Comparison of ENCODE assay signal across 2 cellular contexts in the genomic region with DNA sequence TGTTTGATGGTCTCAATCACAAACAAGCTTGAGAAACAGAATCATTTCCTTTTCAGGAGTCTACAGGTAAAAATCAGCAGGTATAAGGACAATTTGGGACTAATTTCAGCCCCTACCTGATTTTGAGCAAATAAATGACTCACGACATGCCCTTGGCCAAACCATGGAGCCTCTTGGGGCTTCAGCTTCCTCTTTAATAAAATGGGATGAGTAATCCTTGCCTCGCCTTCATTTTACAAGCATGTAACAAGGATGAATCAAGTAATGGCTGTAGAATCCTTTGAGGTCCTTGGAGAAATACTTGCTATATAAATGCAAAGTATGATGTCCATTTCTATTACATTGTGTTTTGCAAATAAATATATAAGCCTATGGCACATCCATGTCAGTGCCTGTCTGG.
A peak's percentile ranks its signal among the peaks of the same experiment; 100 is the strongest.
TF ChIP-seq lines count a peak whose summit lies in the region.

No MANE protein-coding gene starts in this region.

TF ChIP-seq in HCT116, 20 proteins besides CTCF, POLR2A, EP300 and RAD21:
- TF ChIP-seq, protein P1, sequence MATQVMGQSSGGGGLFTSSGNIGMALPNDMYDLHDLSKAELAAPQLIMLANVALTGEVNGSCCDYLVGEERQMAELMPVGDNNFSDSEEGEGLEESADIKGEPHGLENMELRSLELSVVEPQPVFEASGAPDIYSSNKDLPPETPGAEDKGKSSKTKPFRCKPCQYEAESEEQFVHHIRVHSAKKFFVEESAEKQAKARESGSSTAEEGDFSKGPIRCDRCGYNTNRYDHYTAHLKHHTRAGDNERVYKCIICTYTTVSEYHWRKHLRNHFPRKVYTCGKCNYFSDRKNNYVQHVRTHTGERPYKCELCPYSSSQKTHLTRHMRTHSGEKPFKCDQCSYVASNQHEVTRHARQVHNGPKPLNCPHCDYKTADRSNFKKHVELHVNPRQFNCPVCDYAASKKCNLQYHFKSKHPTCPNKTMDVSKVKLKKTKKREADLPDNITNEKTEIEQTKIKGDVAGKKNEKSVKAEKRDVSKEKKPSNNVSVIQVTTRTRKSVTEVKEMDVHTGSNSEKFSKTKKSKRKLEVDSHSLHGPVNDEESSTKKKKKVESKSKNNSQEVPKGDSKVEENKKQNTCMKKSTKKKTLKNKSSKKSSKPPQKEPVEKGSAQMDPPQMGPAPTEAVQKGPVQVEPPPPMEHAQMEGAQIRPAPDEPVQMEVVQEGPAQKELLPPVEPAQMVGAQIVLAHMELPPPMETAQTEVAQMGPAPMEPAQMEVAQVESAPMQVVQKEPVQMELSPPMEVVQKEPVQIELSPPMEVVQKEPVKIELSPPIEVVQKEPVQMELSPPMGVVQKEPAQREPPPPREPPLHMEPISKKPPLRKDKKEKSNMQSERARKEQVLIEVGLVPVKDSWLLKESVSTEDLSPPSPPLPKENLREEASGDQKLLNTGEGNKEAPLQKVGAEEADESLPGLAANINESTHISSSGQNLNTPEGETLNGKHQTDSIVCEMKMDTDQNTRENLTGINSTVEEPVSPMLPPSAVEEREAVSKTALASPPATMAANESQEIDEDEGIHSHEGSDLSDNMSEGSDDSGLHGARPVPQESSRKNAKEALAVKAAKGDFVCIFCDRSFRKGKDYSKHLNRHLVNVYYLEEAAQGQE (IDR thresholded peaks at IDR 0.05; ENCODE audit: low read depth): no peak
- TF ChIP-seq POLR2AphosphoS5 (IDR thresholded peaks at IDR 0.05; ENCODE audit: low read depth, low read length) (no peak), JUND (IDR thresholded peaks at IDR 0.05) (peak; percentile 17; the same call in 1 of the 2 replicates), ELF1 (IDR thresholded peaks at IDR 0.05; ENCODE audit: borderline replicate concordance, low read depth) (no peak), FOSL1 (IDR thresholded peaks at IDR 0.05; ENCODE audit: low read depth) (0 out of 2 replicates have a peak, but pooled peaks have one; percentile 49), EZH2phosphoT487 (IDR thresholded peaks at IDR 0.05; ENCODE audit: borderline replicate concordance) (no peak), SP1 (IDR thresholded peaks at IDR 0.05; ENCODE audit: low read depth) (0 out of 2 replicates have a peak, but pooled peaks have one; percentile 20), CBX3 (IDR thresholded peaks at IDR 0.05; ENCODE audit: low read depth) (no peak), ATF3 (IDR thresholded peaks at IDR 0.05) (no peak)
- TF ChIP-seq, protein P2, sequence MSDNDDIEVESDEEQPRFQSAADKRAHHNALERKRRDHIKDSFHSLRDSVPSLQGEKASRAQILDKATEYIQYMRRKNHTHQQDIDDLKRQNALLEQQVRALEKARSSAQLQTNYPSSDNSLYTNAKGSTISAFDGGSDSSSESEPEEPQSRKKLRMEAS (IDR thresholded peaks at IDR 0.05): no peak

TF ChIP-seq in GM23338, 12 proteins besides CTCF, POLR2A, EP300 and RAD21:
- TF ChIP-seq NANOG (IDR thresholded peaks at IDR 0.05; ENCODE audit: borderline replicate concordance) (no peak), CREB1 (CRISPR knock-in tag; IDR thresholded peaks at IDR 0.05; ENCODE audit: low read depth) (no peak), ZNF462 (CRISPR knock-in tag; IDR thresholded peaks at IDR 0.05) (no peak), POLR2AphosphoS5 (IDR thresholded peaks at IDR 0.05; ENCODE audit: low read depth) (no peak), ZNF114 (CRISPR knock-in tag; IDR thresholded peaks at IDR 0.05) (no peak)
TF ChIP-seq in GM23338: peak in this region for 0.
